ENCODE assay signal across 4 cellular contexts in genomic region chr5:177782169-177782568, GRCh38. TPM values are rescaled to one million over a fixed set of nuclear protein-coding genes. Genes with fewer than 3 reads are reported as not detected.
"Had no signal": no experiment of that assay in that cellular context is flagged by ENCODE, and none has a peak within 500 bp of the region (broad histone marks: within the 10 kb centered on the region; RNA-seq: fewer than 3 reads in every experiment).

No MANE protein-coding gene starts in this region.

RNA-seq across cellular contexts. Expression of gene FAM153A, which starts 0.5 kb away (rescaled TPM):
- total RNA-seq: GM23248, H7, HepG2, HFFc6 had no signal
